24 cellular contexts compared by ENCODE assay signal in genomic region chr3:148755570-148755969, GRCh38. TPM values are rescaled to one million over a fixed set of nuclear protein-coding genes. Genes with fewer than 3 reads are reported as not detected.
"Had no signal": no experiment of that assay in that cellular context is flagged by ENCODE, and none has a peak within 500 bp of the region (broad histone marks: within the 10 kb centered on the region; RNA-seq: fewer than 3 reads in every experiment).

No MANE protein-coding gene starts in this region.

- ATAC-seq: foreskin keratinocyte, gastroesophageal sphincter, heart right ventricle, left cardiac atrium, left lung, left ventricle myocardium superior, lower lobe of right lung, mucosa of descending colon had no signal

- H3K36me3 ChIP-seq: esophagus muscularis mucosa, gastroesophageal sphincter, heart right ventricle, left lung, lower lobe of right lung had no signal

- H3K4me3 ChIP-seq: coronary artery, dorsolateral prefrontal cortex, esophagus muscularis mucosa, gastroesophageal sphincter, heart right ventricle, left lung, lower lobe of right lung, mucosa of descending colon had no signal

- FAIRE-seq: colon, endothelial cell of umbilical vein, frontal cortex, islet of Langerhans, keratinocyte had no signal

- H3K27me3 ChIP-seq: esophagus muscularis mucosa, foreskin keratinocyte, gastroesophageal sphincter, heart right ventricle, left lung had no signal

- H3K9me3 Mint-ChIP-seq: mesothelial cell of epicardium had no signal

- H3K36me3 Mint-ChIP-seq: mesothelial cell of epicardium had no signal

- H3K27ac ChIP-seq: coronary artery, dorsolateral prefrontal cortex, esophagus muscularis mucosa, foreskin keratinocyte, gastroesophageal sphincter, heart right ventricle, lower lobe of right lung had no signal

- H3K4me1 ChIP-seq: esophagus muscularis mucosa, foreskin keratinocyte, gastroesophageal sphincter had no signal

- H3K9me3 ChIP-seq: esophagus muscularis mucosa, gastroesophageal sphincter, left lung, lower lobe of right lung, mucosa of descending colon had no signal

- DNase-seq: dermis blood vessel endothelial cell; dorsolateral prefrontal cortex; effector CD4-positive, alpha-beta T cell; effector memory CD4-positive, alpha-beta T cell; foreskin keratinocyte; heart right ventricle; hippocampal formation; left cardiac atrium; left lung; left ventricle myocardium superior; lower lobe of right lung; mesenchymal stem cell; mucosa of descending colon had no signal

- H3K27ac Mint-ChIP-seq: mesothelial cell of epicardium had no signal

- H3K4me3 Mint-ChIP-seq: mesothelial cell of epicardium had no signal

RNA-seq across cellular contexts. Expression of gene AGTR1, which starts 57.9 kb away (rescaled TPM):
- total RNA-seq: endothelial cell of umbilical vein, foreskin keratinocyte, kidney epithelial cell, lung microvascular endothelial cell had no signal
- polyA plus RNA-seq: endothelial cell of umbilical vein, foreskin keratinocyte, keratinocyte had no signal
